In the genomic region with DNA sequence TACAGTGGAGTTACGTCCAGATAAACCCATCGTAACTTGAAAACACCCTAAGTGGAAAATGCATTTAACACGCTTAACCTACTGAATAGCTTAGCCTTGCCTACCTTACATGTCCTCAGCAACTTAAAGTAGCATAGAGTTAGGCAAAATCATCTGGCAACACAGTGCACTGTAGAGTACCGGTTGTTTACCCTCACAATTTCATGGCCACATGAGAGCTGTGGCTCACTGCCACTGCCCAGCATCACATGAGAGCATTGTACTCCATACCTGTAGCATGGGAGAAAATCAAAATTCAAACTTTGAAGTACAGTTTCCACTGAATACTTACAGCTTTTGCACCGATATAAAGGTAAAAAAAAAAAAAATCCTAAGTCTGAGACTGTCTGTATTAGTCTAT, we compare ENCODE assay signal across 16 cellular contexts. TPM values are rescaled to one million over a fixed set of nuclear protein-coding genes. Genes with fewer than 3 reads are reported as not detected.
DNase-seq lines count a peak whose midpoint lies in the region; ATAC-seq and TF ChIP-seq lines count a peak whose summit lies in the region.
"Had no signal": no experiment of that assay in that cellular context is flagged by ENCODE, and none has a peak within 500 bp of the region (broad histone marks: within the 10 kb centered on the region; RNA-seq: fewer than 3 reads in every experiment).

No MANE protein-coding gene starts in this region.

- H2AFZ ChIP-seq in GM23248: no peak overlapping the region
- H2AFZ ChIP-seq: GM23338 had no signal

- no peak overlapping the region for H3K4me3 Mint-ChIP-seq in mesothelial cell of epicardium
- H3K4me3 Mint-ChIP-seq: CD4-positive, CD25-positive, alpha-beta regulatory T cell; GM23338 had no signal

- H3K4me2 ChIP-seq in GM23248 (ENCODE audit: unreplicated experiment): no peak overlapping the region
- H3K4me2 ChIP-seq: BLaER1 treated with 17β-estradiol and CSF1 and Interleukin-3, amounts not matched to agents 10 nM and 100 nM; GM23338 had no signal

- TF ChIP-seq CTCF in cardiac muscle cell (IDR thresholded peaks at IDR 0.05; ENCODE audit: low read depth, low read length) (no peak), left lung (IDR thresholded peaks at IDR 0.05) (no peak), mesothelial cell of epicardium (IDR thresholded peaks at IDR 0.05; ENCODE audit: unreplicated experiment) (no peak)

- H3K27me3 ChIP-seq in cardiac muscle cell (no peaks in the 10 kb centered on the region), left lung (no peaks in the 10 kb centered on the region), GM23248 (replicated peaks; ENCODE audit: insufficient read depth) (0 out of 2 replicates have a peak, but pooled peaks cover 1% of the 10 kb centered on the region)
- H3K27me3 ChIP-seq: BLaER1 treated with 17β-estradiol and CSF1 and Interleukin-3, amounts not matched to agents 10 nM and 100 nM had no signal

- H3K79me2 ChIP-seq in GM23248 (ENCODE audit: insufficient read depth): no peaks in the 10 kb centered on the region

- peaks cover 17% of the 10 kb centered on the region for H3K36me3 Mint-ChIP-seq in mesothelial cell of epicardium
- H3K36me3 Mint-ChIP-seq: CD4-positive, CD25-positive, alpha-beta regulatory T cell had no signal

- H3K27ac ChIP-seq in cardiac muscle cell (peak overlapping the region; percentile 82), left lung (no peak overlapping the region), GM23248 (no peak overlapping the region)
- H3K27ac ChIP-seq: BLaER1 treated with 17β-estradiol and CSF1 and Interleukin-3, amounts not matched to agents 10 nM and 100 nM; HL-60 had no signal

- no peaks in the 10 kb centered on the region for H3K9me2 ChIP-seq in GM23248 (ENCODE audit: insufficient read depth)

- H3K9me3 ChIP-seq in cardiac muscle cell (ENCODE audit: low read depth) (no peaks in the 10 kb centered on the region), left lung (no peaks in the 10 kb centered on the region), GM23248 (ENCODE audit: low read depth) (no peaks in the 10 kb centered on the region)
- H3K9me3 ChIP-seq: BLaER1 treated with 17β-estradiol and CSF1 and Interleukin-3, amounts not matched to agents 10 nM and 100 nM; HAP-1 had no signal

- peak in 1 of 2 donors; percentile 22 for DNase-seq in cardiac muscle cell (ENCODE audit: low read depth in 1 of 2, low spot score in 1 of 2)
- DNase-seq in left cardiac atrium: no peak
- DNase-seq in left lung: peak in 1 of 2 donors; percentile 66
- DNase-seq in mesothelial cell of epicardium (ENCODE audit: low spot score in 2 of 2, unreplicated experiment in 2 of 2): no peak
- DNase-seq in germinal center (ENCODE audit: low spot score): no peak
- no peak for DNase-seq in GM23248
- no peak for DNase-seq in amniotic stem cell (lab: John Stamatoyannopoulos, UW)
- DNase-seq: ACHN; CD4-positive, CD25-positive, alpha-beta regulatory T cell; DMS53; GF-D8 had no signal

- H3K27me3 Mint-ChIP-seq in mesothelial cell of epicardium (ENCODE audit: low read depth): no peaks in the 10 kb centered on the region
- H3K27me3 Mint-ChIP-seq: CD4-positive, CD25-positive, alpha-beta regulatory T cell had no signal

- H3K4me1 ChIP-seq in cardiac muscle cell (ENCODE audit: low read depth) (peaks cover 59% of the 10 kb centered on the region), left lung (peaks cover 0 to 6% of the 10 kb centered on the region in 2 donors), GM23248 (ENCODE audit: insufficient read depth) (no peaks in the 10 kb centered on the region)
- H3K4me1 ChIP-seq: HAP-1 had no signal

- in situ Hi-C loops in GM23248 (cut with MboI): no loop called here

- H3K4me3 ChIP-seq in cardiac muscle cell: no peak overlapping the region
- H3K4me3 ChIP-seq in left lung: no peak overlapping the region
- H3K4me3 ChIP-seq in GM23248: no peak overlapping the region
- H3K4me3 ChIP-seq: BLaER1 treated with 17β-estradiol and CSF1 and Interleukin-3, amounts not matched to agents 10 nM and 100 nM; GM23338; HAP-1 had no signal

- H3K36me3 ChIP-seq in cardiac muscle cell (peaks cover 35% of the 10 kb centered on the region), left lung (peaks cover 0 to 7% of the 10 kb centered on the region in 2 donors), GM23248 (ENCODE audit: low read depth) (no peaks in the 10 kb centered on the region)
- H3K36me3 ChIP-seq: BLaER1 treated with 17β-estradiol and CSF1 and Interleukin-3, amounts not matched to agents 10 nM and 100 nM; HAP-1 had no signal

- no peaks in the 10 kb centered on the region for H3K9me3 Mint-ChIP-seq in mesothelial cell of epicardium
- H3K9me3 Mint-ChIP-seq: GM23338 had no signal

- no peaks in the 10 kb centered on the region; the same call in 1 of the 2 replicates for H4K20me1 ChIP-seq in GM23248 (ENCODE audit: insufficient read depth)
- H4K20me1 ChIP-seq: BLaER1 treated with 17β-estradiol and CSF1 and Interleukin-3, amounts not matched to agents 10 nM and 100 nM had no signal

- 67% methylated on average over 5 of the region's 5 CpGs for WGBS in GM23248 (ENCODE audit: low coverage in 1 of 2, low lambda C conversion rate in 2 of 2, missing lambda C conversion rate in 2 of 2), 2 experiments

- peaks cover 47% of the 10 kb centered on the region for H3K4me1 Mint-ChIP-seq in mesothelial cell of epicardium
- H3K4me1 Mint-ChIP-seq: CD4-positive, CD25-positive, alpha-beta regulatory T cell had no signal

- H3K27ac Mint-ChIP-seq in mesothelial cell of epicardium: peak overlapping the region; percentile 68
- H3K27ac Mint-ChIP-seq: CD4-positive, CD25-positive, alpha-beta regulatory T cell; GM23338 had no signal

- no peak overlapping the region for H3K9ac ChIP-seq in GM23248
- H3K9ac ChIP-seq: BLaER1 treated with 17β-estradiol and CSF1 and Interleukin-3, amounts not matched to agents 10 nM and 100 nM had no signal

- ATAC-seq in left cardiac atrium (no peak), left lung (peak; percentile 82), HG03354 (IDR thresholded peaks at IDR 0.05; ENCODE audit: poor library complexity, severe bottlenecking, unreplicated experiment) (no peak)
- ATAC-seq: GM23338 had no signal

- no peaks in the 10 kb centered on the region for H3F3A ChIP-seq in GM23248 (ENCODE audit: insufficient read depth)

- intact Hi-C loops in left cardiac atrium (cut with DNase I) (no loop called here), left lung (cut with DNase I) (no loop called here)

RNA-seq across cellular contexts. Expression of a gene that starts 40.6 kb away (rescaled TPM):
- 123 TPM in 2 replicates for total RNA-seq in cardiac muscle cell
- polyA plus RNA-seq in cardiac muscle cell: 92.9 and 111 TPM in 2 replicates
- total RNA-seq in left cardiac atrium: 10 to 100 TPM; 34.2 to 53.5 TPM
- 10 to 100 TPM; 78.0 to 92.7 TPM for total RNA-seq in left lung
- total RNA-seq in mesothelial cell of epicardium: 49.1 to 52.3 TPM (median 52.2 TPM) in 3 replicates
- not detected in 2 replicates for total RNA-seq in GM23248 (2014; rRNA removed; shearing (Covaris generic))
- polyA plus RNA-seq in GM23248 (2016; fragmentation: Nextera tagmentation; extraction: Ambion mirVana): 0.05 TPM in 1 of 2 replicates, not detected in the other
- total RNA-seq: GM23338 had no signal
- polyA plus RNA-seq: CD4-positive, CD25-positive, alpha-beta regulatory T cell; GM23338 had no signal

RNA-seq across cellular contexts. Expression of a gene that starts 51.6 kb away (rescaled TPM):
- total RNA-seq in cardiac muscle cell (26.6 TPM in 2 replicates), left cardiac atrium (10 to 100 TPM; 10.5 to 14.4 TPM), left lung (10 to 100 TPM; 20.8 to 23.2 TPM), mesothelial cell of epicardium (17.1 to 18.6 TPM (median 17.4 TPM) in 3 replicates)
- polyA plus RNA-seq in cardiac muscle cell (19.1 and 34.6 TPM in 2 replicates), GM23248 (2016; fragmentation: Nextera tagmentation; extraction: Ambion mirVana) (0.25 and 0.56 TPM in 2 replicates)
- 0.25 and 2.1 TPM in 2 replicates for total RNA-seq in GM23248 (2014; rRNA removed; shearing (Covaris generic))

Comparison
In these comparisons a context has a peak if more than half of its experiments do, and no peak if none do; other contexts are left out.
1. RNA of a gene that starts 40.6 kb away (total RNA-seq): 123 TPM in cardiac muscle cell, 78.0 to 92.7 TPM in left lung, 34.2 to 53.5 TPM in left cardiac atrium and 49.1 to 52.3 TPM in mesothelial cell of epicardium; not detected in GM23248; every median in the first group is over 10 times any median in the second.